In genomic region chr11:65856689-65857499, GRCh38 we compare ENCODE assay signal across 1 cellular context.
TF ChIP-seq lines count a peak whose summit lies in the region.

No MANE protein-coding gene starts in this region.

TF ChIP-seq in K562, 482 proteins besides CTCF, POLR2A, EP300 and RAD21 (continued from another document):
- TF ChIP-seq E2F6 (IDR thresholded peaks at IDR 0.05; ENCODE audit: borderline replicate concordance in 1 of 2, extremely low read depth in 1 of 2, insufficient read depth in 1 of 2, insufficient read length in 1 of 2, low read depth in 1 of 2, low read length in 1 of 2, poor library complexity in 1 of 2, severe bottlenecking in 1 of 2) (peak in 1 of 2 experiments; percentile 16), KLF13 (tag; IDR thresholded peaks at IDR 0.05; ENCODE audit: borderline replicate concordance, low read depth) (peak; percentile 86), ARNT (IDR thresholded peaks at IDR 0.05) (no peak), ZBTB40 (IDR thresholded peaks at IDR 0.05) (peak; percentile 83), ZBTB40 (CRISPR knock-in tag; IDR thresholded peaks at IDR 0.05) (no peak), ETV5 (CRISPR knock-in tag; IDR thresholded peaks at IDR 0.05; ENCODE audit: low read depth) (peak; percentile 86), HEY1 (CRISPR knock-in tag; IDR thresholded peaks at IDR 0.05; ENCODE audit: borderline replicate concordance) (no peak), PHTF2 (CRISPR knock-in tag; IDR thresholded peaks at IDR 0.05) (no peak), HDAC1 (IDR thresholded peaks at IDR 0.05) (peak in 1 of 2 experiments; percentile 92; a peak in 2 of 4 replicates), GABPA (tag; conservative IDR thresholded peaks at IDR 0.05; ENCODE audit: low read depth) (no peak), RBM15 (IDR thresholded peaks at IDR 0.05; ENCODE audit: insufficient read depth, low read length) (no peak), GATA2 (CRISPR knock-in tag; IDR thresholded peaks at IDR 0.05) (no peak), NR4A1 (CRISPR knock-in tag; IDR thresholded peaks at IDR 0.05) (no peak; the same call in 1 of the 2 replicates), NR4A1 (tag; IDR thresholded peaks at IDR 0.05) (no peak), NUFIP1 (IDR thresholded peaks at IDR 0.05; ENCODE audit: partially characterized antibody) (no peak), RCOR1 (IDR thresholded peaks at IDR 0.05; ENCODE audit: borderline replicate concordance in 1 of 2, low read depth in 2 of 2, low read length in 2 of 2) (no peak), PML (IDR thresholded peaks at IDR 0.05; ENCODE audit: low read length) (no peak), KDM2B (CRISPR knock-in tag; IDR thresholded peaks at IDR 0.05) (0 out of 2 replicates have a peak, but pooled peaks have one; percentile 1), NKRF (IDR thresholded peaks at IDR 0.05; ENCODE audit: borderline replicate concordance) (peak; percentile 98), CEBPZ (IDR thresholded peaks at IDR 0.05; ENCODE audit: borderline replicate concordance, low read depth, low read length) (no peak), TAF9B (IDR thresholded peaks at IDR 0.05; ENCODE audit: partially characterized antibody) (no peak), CREBBP (IDR thresholded peaks at IDR 0.05; ENCODE audit: low read depth, low read length) (no peak), CCAR2 (IDR thresholded peaks at IDR 0.05; ENCODE audit: low read depth, low read length) (no peak), ZNF41 (CRISPR knock-in tag; conservative IDR thresholded peaks at IDR 0.05) (no peak), HNRNPH1 (optimal IDR thresholded peaks at IDR 0.05; ENCODE audit: low read depth, low read length) (no peak), POLR2AphosphoS2 (IDR thresholded peaks at IDR 0.05; ENCODE audit: low read length) (no peak; the same call in 1 of the 2 replicates), FOXP4 (CRISPR knock-in tag; IDR thresholded peaks at IDR 0.05; ENCODE audit: borderline replicate concordance) (peak; percentile 92; the same call in 1 of the 2 replicates), ZBTB34 (CRISPR knock-in tag; IDR thresholded peaks at IDR 0.05) (no peak), MTA2 (IDR thresholded peaks at IDR 0.05; ENCODE audit: low read depth) (no peak), ZBTB9 (CRISPR knock-in tag; IDR thresholded peaks at IDR 0.05) (peak; percentile 51; the same call in 1 of the 2 replicates), NEUROD1 (IDR thresholded peaks at IDR 0.05; ENCODE audit: borderline replicate concordance, low read depth, low read length, partially characterized antibody) (peak; percentile 5), TRIM25 (IDR thresholded peaks at IDR 0.05; ENCODE audit: borderline replicate concordance) (no peak), EGR1 (conservative IDR thresholded peaks at IDR 0.05) (0 out of 2 replicates have a peak, but pooled peaks have one; percentile 3)
TF ChIP-seq in K562: peak in this region for 92.
